In the genomic region with DNA sequence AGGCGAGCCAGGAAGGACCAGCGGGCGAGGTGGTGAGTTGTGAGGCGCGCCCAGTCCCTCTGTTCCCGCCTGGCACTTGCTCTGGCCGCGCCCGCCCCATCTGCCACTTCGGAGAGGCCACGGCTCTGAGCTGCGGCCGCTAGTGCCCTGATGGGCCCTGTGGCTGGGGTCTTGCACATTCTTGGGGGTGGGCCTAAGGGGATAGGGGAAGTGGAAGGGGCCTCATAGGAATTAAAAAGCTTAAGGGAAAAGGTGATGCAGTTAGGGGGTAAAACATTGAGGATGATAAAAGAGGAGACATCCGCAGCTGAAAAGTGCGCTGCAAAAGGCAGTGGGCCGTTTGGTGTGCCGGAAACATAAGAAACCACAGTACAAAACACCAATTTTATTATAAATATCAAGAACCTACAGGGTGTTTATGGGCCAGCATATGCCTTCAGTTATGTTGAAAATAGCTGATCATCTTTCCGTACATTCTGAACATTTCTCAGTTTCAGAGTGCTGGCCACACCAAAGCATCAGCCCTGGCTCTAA, we compare ENCODE assay signal across 1 cellular context.
TF ChIP-seq lines count a peak whose summit lies in the region.

No MANE protein-coding gene starts in this region.

TF ChIP-seq in endothelial cell of umbilical vein, 7 proteins besides CTCF, POLR2A, EP300 and RAD21:
- TF ChIP-seq MAX (IDR thresholded peaks at IDR 0.05; ENCODE audit: insufficient read depth, insufficient read length) = no peak
- no peak for TF ChIP-seq FOS (IDR thresholded peaks at IDR 0.05; ENCODE audit: borderline replicate concordance, insufficient read depth, low read length)
- TF ChIP-seq EZH2 (IDR thresholded peaks at IDR 0.05; ENCODE audit: borderline replicate concordance, low read depth, low read length, severe bottlenecking) = no peak
- no peak for TF ChIP-seq JUN (IDR thresholded peaks at IDR 0.05; ENCODE audit: borderline replicate concordance, insufficient read depth, insufficient read length, low read depth)
- TF ChIP-seq MYC (IDR thresholded peaks at IDR 0.05; ENCODE audit: low read depth, low read length) = no peak
- no peak for TF ChIP-seq POLR2AphosphoS5 (IDR thresholded peaks at IDR 0.05; ENCODE audit: insufficient read depth, low read depth, low read length)
- no peak for TF ChIP-seq GATA2 (IDR thresholded peaks at IDR 0.05; ENCODE audit: insufficient read depth, insufficient read length, low read depth, low read length)
